Comparison of ENCODE assay signal across 9 cellular contexts in genomic region chr17:2056221-2057129, GRCh38. TPM values are rescaled to one million over a fixed set of nuclear protein-coding genes. Genes with fewer than 3 reads are reported as not detected.
DNase-seq lines count a peak whose midpoint lies in the region; ATAC-seq lines count a peak whose summit lies in the region.
"Had no signal": no experiment of that assay in that cellular context is flagged by ENCODE, and none has a peak within 500 bp of the region (broad histone marks: within the 10 kb centered on the region; RNA-seq: fewer than 3 reads in every experiment).

No MANE protein-coding gene starts in this region.

- H3K9me3 Mint-ChIP-seq in activated naive CD8-positive, alpha-beta T cell treated with anti-CD3 and anti-CD28 coated beads, Interleukin-2, amount 10 ng/mL, durations not matched to agents 7 days and 5 days = no peaks in the 10 kb centered on the region
- no peaks in the 10 kb centered on the region for H3K9me3 Mint-ChIP-seq in stimulated activated naive CD8-positive, alpha-beta T cell treated with anti-CD3 and anti-CD28 coated beads, Interleukin-15, amount 100 ng/mL, for 72 hours

- peak overlapping the region; percentile 83 for H3K4me3 Mint-ChIP-seq in activated naive CD8-positive, alpha-beta T cell treated with anti-CD3 and anti-CD28 coated beads, Interleukin-2, amount 10 ng/mL, durations not matched to agents 7 days and 5 days
- H3K4me3 Mint-ChIP-seq in stimulated activated naive CD8-positive, alpha-beta T cell treated with anti-CD3 and anti-CD28 coated beads, Interleukin-15, amount 100 ng/mL, for 72 hours = peak overlapping the region; percentile 79 to 86

- peak; percentile 52 for DNase-seq in activated T-cell treated with anti-CD3 and anti-CD28 coated beads for 48 hours (ENCODE audit: low read depth)
- DNase-seq in activated T-cell treated with anti-CD3 and anti-CD28 coated beads for 4 hours = no peak
- DNase-seq in activated naive CD8-positive, alpha-beta T cell treated with anti-CD3 and anti-CD28 coated beads, Interleukin-2, amount 10 ng/mL, durations not matched to agents 7 days and 5 days = peak; percentile 78
- DNase-seq in left lobe of liver (ENCODE audit: low spot score) = peak; percentile 46
- DNase-seq in stimulated activated naive CD8-positive, alpha-beta T cell treated with anti-CD3 and anti-CD28 coated beads, Interleukin-15, amount 100 ng/mL, for 72 hours = peak; percentile 73 to 81
- DNase-seq in GF-D8 (lab: John Stamatoyannopoulos, UW) = no peak
- DNase-seq in occipital lobe (lab: John Stamatoyannopoulos, UW) = no peak

- POLR2A ChIA-PET in activated naive CD8-positive, alpha-beta T cell treated with anti-CD3 and anti-CD28 coated beads, Interleukin-2, amount 10 ng/mL, durations not matched to agents 7 days and 5 days (lab: Charles Lee) = interaction anchor here (1.0 to 7.6 kb wide), 20 partner anchors 8 to 339 kb away, joined by 3 to 95 read pairs (median 9); partner anchors contain the start of genes SGSM2 and TSR1

- peak overlapping the region; percentile 79 for H3K27ac Mint-ChIP-seq in activated naive CD8-positive, alpha-beta T cell treated with anti-CD3 and anti-CD28 coated beads, Interleukin-2, amount 10 ng/mL, durations not matched to agents 7 days and 5 days
- H3K27ac Mint-ChIP-seq in stimulated activated naive CD8-positive, alpha-beta T cell treated with anti-CD3 and anti-CD28 coated beads, Interleukin-15, amount 100 ng/mL, for 72 hours = peak overlapping the region in 1 of 2 donors; percentile 89

- peaks cover 11% of the 10 kb centered on the region for H3K27me3 Mint-ChIP-seq in activated naive CD8-positive, alpha-beta T cell treated with anti-CD3 and anti-CD28 coated beads, Interleukin-2, amount 10 ng/mL, durations not matched to agents 7 days and 5 days
- H3K27me3 Mint-ChIP-seq in stimulated activated naive CD8-positive, alpha-beta T cell treated with anti-CD3 and anti-CD28 coated beads, Interleukin-15, amount 100 ng/mL, for 72 hours = peaks cover 9% of the 10 kb centered on the region

- ATAC-seq in activated naive CD8-positive, alpha-beta T cell treated with anti-CD3 and anti-CD28 coated beads, Interleukin-2, amount 10 ng/mL, durations not matched to agents 7 days and 5 days (ENCODE audit: low read depth) = peak; percentile 2
- ATAC-seq in left lobe of liver (peak; percentile 19), GM18870 (IDR thresholded peaks at IDR 0.05; ENCODE audit: unreplicated experiment) (no peak)
- ATAC-seq in stimulated activated naive CD8-positive, alpha-beta T cell treated with anti-CD3 and anti-CD28 coated beads, Interleukin-15, amount 100 ng/mL, for 72 hours = no peak
- ATAC-seq: A549 had no signal

- H3K36me3 Mint-ChIP-seq in activated naive CD8-positive, alpha-beta T cell treated with anti-CD3 and anti-CD28 coated beads, Interleukin-2, amount 10 ng/mL, durations not matched to agents 7 days and 5 days = peaks cover 15% of the 10 kb centered on the region

- peaks cover 28% of the 10 kb centered on the region for H3K4me1 Mint-ChIP-seq in activated naive CD8-positive, alpha-beta T cell treated with anti-CD3 and anti-CD28 coated beads, Interleukin-2, amount 10 ng/mL, durations not matched to agents 7 days and 5 days
- peaks cover 57% of the 10 kb centered on the region for H3K4me1 Mint-ChIP-seq in stimulated activated naive CD8-positive, alpha-beta T cell treated with anti-CD3 and anti-CD28 coated beads, Interleukin-15, amount 100 ng/mL, for 72 hours

RNA-seq across cellular contexts. Expression of gene HIC1, which starts 1.6 kb away (rescaled TPM):
- 10 to 100 TPM; 62.1 to 64.3 TPM for total RNA-seq in activated naive CD8-positive, alpha-beta T cell treated with anti-CD3 and anti-CD28 coated beads, Interleukin-2, amount 10 ng/mL, durations not matched to agents 7 days and 5 days
- total RNA-seq in left lobe of liver = 9.9 TPM
- total RNA-seq in occipital lobe = 3.1 TPM

RNA-seq across cellular contexts. Expression of gene OVCA2, which starts 14.7 kb away (rescaled TPM):
- 10 to 100 TPM; 32.0 to 35.5 TPM for total RNA-seq in activated naive CD8-positive, alpha-beta T cell treated with anti-CD3 and anti-CD28 coated beads, Interleukin-2, amount 10 ng/mL, durations not matched to agents 7 days and 5 days
- total RNA-seq in left lobe of liver (15.3 TPM), occipital lobe (15.8 TPM)

RNA-seq across cellular contexts. Expression of gene DPH1, which starts 26.5 kb away (rescaled TPM):
- total RNA-seq in activated naive CD8-positive, alpha-beta T cell treated with anti-CD3 and anti-CD28 coated beads, Interleukin-2, amount 10 ng/mL, durations not matched to agents 7 days and 5 days = 10 to 100 TPM; 45.7 to 46.4 TPM
- total RNA-seq in left lobe of liver = 38.8 TPM
- 20.7 TPM for total RNA-seq in occipital lobe

RNA-seq across cellular contexts. Expression of gene RTN4RL1, which starts 31.3 kb away (rescaled TPM):
- under 1 TPM; 0.22 to 0.45 TPM for total RNA-seq in activated naive CD8-positive, alpha-beta T cell treated with anti-CD3 and anti-CD28 coated beads, Interleukin-2, amount 10 ng/mL, durations not matched to agents 7 days and 5 days
- total RNA-seq in left lobe of liver = 1.8 TPM
- 25.0 TPM for total RNA-seq in occipital lobe

Comparison
In these comparisons a context has a peak if more than half of its experiments do, and no peak if none do; other contexts are left out.
1. DNase-seq: peak in activated T-cell treated with anti-CD3 and anti-CD28 coated beads for 48 hours (single experiment), activated naive CD8-positive, alpha-beta T cell treated with anti-CD3 and anti-CD28 coated beads, Interleukin-2, amount 10 ng/mL, durations not matched to agents 7 days and 5 days (single experiment), left lobe of liver (single experiment) and stimulated activated naive CD8-positive, alpha-beta T cell treated with anti-CD3 and anti-CD28 coated beads, Interleukin-15, amount 100 ng/mL, for 72 hours (2 of 2); none in activated T-cell treated with anti-CD3 and anti-CD28 coated beads for 4 hours (single experiment), GF-D8 (single experiment) and occipital lobe (single experiment).
2. ATAC-seq: peak in activated naive CD8-positive, alpha-beta T cell treated with anti-CD3 and anti-CD28 coated beads, Interleukin-2, amount 10 ng/mL, durations not matched to agents 7 days and 5 days (single experiment) and left lobe of liver (single experiment); none in stimulated activated naive CD8-positive, alpha-beta T cell treated with anti-CD3 and anti-CD28 coated beads, Interleukin-15, amount 100 ng/mL, for 72 hours (single experiment) and GM18870 (single experiment).